ENCODE assay signal across 2 cellular contexts in genomic region chr6:118710616-118711015, GRCh38.
TF ChIP-seq lines count a peak whose summit lies in the region.

No MANE protein-coding gene starts in this region.

TF ChIP-seq in IMR-90, 13 proteins besides CTCF, POLR2A, EP300 and RAD21:
- TF ChIP-seq MAZ (IDR thresholded peaks at IDR 0.05; ENCODE audit: borderline replicate concordance, low read depth, low read length) (no peak), SMC3 (IDR thresholded peaks at IDR 0.05; ENCODE audit: low read depth, low read length) (no peak), RCOR1 (IDR thresholded peaks at IDR 0.05; ENCODE audit: insufficient replicate concordance, low read length) (no peak), CHD1 (IDR thresholded peaks at IDR 0.05; ENCODE audit: low read depth, low read length) (no peak), FOS (IDR thresholded peaks at IDR 0.05; ENCODE audit: low read depth, low read length) (no peak), BHLHE40 (IDR thresholded peaks at IDR 0.05; ENCODE audit: low read depth, low read length) (no peak), CEBPB (IDR thresholded peaks at IDR 0.05; ENCODE audit: low read depth, low read length) (no peak), USF2 (IDR thresholded peaks at IDR 0.05; ENCODE audit: low read depth, low read length) (no peak), NFE2L2 (IDR thresholded peaks at IDR 0.05; ENCODE audit: low read depth, low read length) (no peak), MXI1 (IDR thresholded peaks at IDR 0.05; ENCODE audit: borderline replicate concordance, low read depth, low read length) (no peak), ELK1 (IDR thresholded peaks at IDR 0.05; ENCODE audit: borderline replicate concordance, low read depth, low read length) (no peak), RFX5 (IDR thresholded peaks at IDR 0.05; ENCODE audit: low read depth, low read length) (no peak), MAFK (IDR thresholded peaks at IDR 0.05; ENCODE audit: low read depth, low read length) (no peak)
TF ChIP-seq in IMR-90: peak in this region for 0.

TF ChIP-seq in K562, 482 proteins besides CTCF, POLR2A, EP300 and RAD21:
- peak; percentile 28 for TF ChIP-seq ZNF592 (IDR thresholded peaks at IDR 0.05)
- TF ChIP-seq MECOM (CRISPR knock-in tag; IDR thresholded peaks at IDR 0.05): 0 out of 2 replicates have a peak, but pooled peaks have one; percentile 3
- TF ChIP-seq POLR2H (tag; IDR thresholded peaks at IDR 0.05; ENCODE audit: low read depth): no peak
